ENCODE assay signal across 19 cellular contexts in the genomic region with DNA sequence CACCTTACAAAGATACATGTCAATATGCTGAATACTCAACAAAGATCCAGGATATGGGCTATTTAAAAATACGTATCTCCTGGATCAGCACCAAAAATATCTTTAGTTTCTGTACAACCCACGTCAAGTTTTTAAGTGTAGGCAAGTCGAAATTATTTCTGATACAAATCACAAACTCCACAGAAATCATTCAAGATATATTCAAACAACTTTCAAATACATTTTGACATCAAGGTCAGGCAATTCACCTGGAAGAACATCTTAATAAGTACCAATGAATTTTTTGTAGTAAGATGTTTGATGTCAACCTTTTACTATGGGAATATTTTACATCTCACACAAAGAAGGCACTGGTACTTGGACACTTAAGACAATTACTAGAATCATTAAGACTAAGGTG.
"Had no signal": no experiment of that assay in that cellular context is flagged by ENCODE, and none has a peak within 500 bp of the region (broad histone marks: within the 10 kb centered on the region; RNA-seq: fewer than 3 reads in every experiment).

No MANE protein-coding gene starts in this region.

- H3K27ac Mint-ChIP-seq: dendritic cell treated with granulocyte-macrophage colony-stimulating factor and Interleukin-4, amounts not matched to agents 40 ng/mL and 50 ng/mL, for 4 days; mesothelial cell of epicardium had no signal

- H3K9me3 Mint-ChIP-seq: dendritic cell treated with granulocyte-macrophage colony-stimulating factor and Interleukin-4, amounts not matched to agents 40 ng/mL and 50 ng/mL, for 4 days; mesothelial cell of epicardium had no signal

- ATAC-seq: esophagus mucosa, gastrocnemius medialis, heart right ventricle, left cardiac atrium, left lung, left ventricle myocardium superior, lower lobe of right lung had no signal

- H3K4me1 Mint-ChIP-seq: mesothelial cell of epicardium had no signal

- H3K9me3 ChIP-seq: colonic mucosa, esophagus squamous epithelium, gastrocnemius medialis, heart right ventricle, left lung, lower lobe of right lung had no signal

- H3K4me3 ChIP-seq: colonic mucosa, esophagus squamous epithelium, gastrocnemius medialis, heart right ventricle, left lung, lower lobe of right lung had no signal

- H3K27me3 Mint-ChIP-seq: dendritic cell treated with granulocyte-macrophage colony-stimulating factor and Interleukin-4, amounts not matched to agents 40 ng/mL and 50 ng/mL, for 4 days had no signal

- DNase-seq: colonic mucosa; cortex of kidney; effector CD8-positive, alpha-beta T cell; esophagus squamous epithelium; foreskin fibroblast; foreskin melanocyte; gastrocnemius medialis; glutamatergic neuron; head of caudate nucleus; heart right ventricle; hippocampal formation; left cardiac atrium; left lung; left ventricle myocardium superior; lower lobe of right lung; mesenchymal stem cell had no signal

- H3K4me3 Mint-ChIP-seq: dendritic cell treated with granulocyte-macrophage colony-stimulating factor and Interleukin-4, amounts not matched to agents 40 ng/mL and 50 ng/mL, for 4 days; mesothelial cell of epicardium had no signal

- H3K4me1 ChIP-seq: colonic mucosa, esophagus squamous epithelium, gastrocnemius medialis, heart right ventricle, left lung, lower lobe of right lung had no signal
